In the genomic region with DNA sequence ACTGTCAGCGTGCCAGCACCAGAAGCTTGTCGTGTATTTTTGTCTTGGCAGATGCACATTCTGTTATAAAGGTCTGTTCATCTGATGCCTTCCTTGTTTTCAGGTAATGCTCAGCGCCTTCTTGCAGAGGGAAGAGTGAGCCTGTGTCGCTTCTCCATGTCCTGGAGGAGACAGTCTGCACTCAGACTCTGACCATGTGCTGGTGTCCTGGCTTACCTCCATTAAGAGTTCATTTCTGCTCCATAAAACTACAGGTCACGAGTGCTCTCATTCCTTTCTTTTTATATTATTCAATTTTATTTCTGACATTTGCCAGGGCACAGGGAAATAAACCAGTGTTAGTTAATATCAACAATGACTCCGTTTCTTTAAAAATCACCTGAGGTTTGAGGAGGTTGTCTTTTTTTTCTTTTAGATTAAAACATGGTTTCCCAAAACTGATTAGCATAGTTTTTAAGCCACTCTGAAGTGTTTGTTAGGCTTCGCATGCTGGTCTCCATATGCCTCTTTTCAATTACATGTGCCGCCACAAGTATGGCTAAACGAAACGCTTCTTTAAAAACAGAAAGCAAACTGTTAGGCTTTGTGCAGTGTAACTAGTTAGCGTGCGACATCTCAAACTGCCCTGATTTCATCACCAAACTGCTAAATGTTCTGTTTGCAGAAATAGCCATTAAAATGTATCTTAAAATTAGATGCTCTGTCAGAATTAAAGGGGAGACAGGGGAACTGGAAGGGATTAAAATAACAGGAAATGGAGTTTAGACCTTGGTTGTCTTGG, we compare ENCODE assay signal across 12 cellular contexts.
DNase-seq lines count a peak whose midpoint lies in the region; ATAC-seq and TF ChIP-seq lines count a peak whose summit lies in the region.
"Had no signal": no experiment of that assay in that cellular context is flagged by ENCODE, and none has a peak within 500 bp of the region (broad histone marks: within the 10 kb centered on the region; RNA-seq: fewer than 3 reads in every experiment).

No MANE protein-coding gene starts in this region.

- H3K27ac Mint-ChIP-seq in stimulated activated memory B cell treated with anti-CD40 and anti-IgM and Interleukin-4, amounts not matched to agents 10 μg/mL and 1 μg/mL and 100 μg/mL, for 72 hours: no peak overlapping the region
- H3K27ac Mint-ChIP-seq: type B pancreatic cell had no signal

- no peaks in the 10 kb centered on the region for H3K36me3 ChIP-seq in sigmoid colon

- intact Hi-C loops in sigmoid colon (cut with DNase I): loop anchor here (10.0 kb wide), 1 partner anchor 201 kb away; no protein-coding TSS in a partner anchor

- no peak for TF ChIP-seq CTCF in sigmoid colon (IDR thresholded peaks at IDR 0.05)

- no peaks in the 10 kb centered on the region for H3K9me3 ChIP-seq in sigmoid colon

- DNase-seq in DMS 273 (lab: John Stamatoyannopoulos, UW; ENCODE audit: unreplicated experiment) (peak; percentile 93), NCI-H446 (lab: John Stamatoyannopoulos, UW) (peak; percentile 11 to 78), fibroblast of peridontal ligament (ENCODE audit: extremely low read depth) (peak; percentile 48), sigmoid colon (peak; percentile 73), kidney tubule cell (ENCODE audit: low spot score) (no peak), DMS79 (lab: John Stamatoyannopoulos, UW) (no peak)
- DNase-seq: activated T-cell treated with anti-CD3 and anti-CD28 coated beads for 4 hours, NCI-H2227 treated with DMSO at 0.1 percent for 48 hours, RPMI8226 had no signal

- peak overlapping the region; percentile 73 to 82 (median 78) for H3K27ac ChIP-seq in sigmoid colon

- no peak for TF ChIP-seq POLR2A in sigmoid colon (IDR thresholded peaks at IDR 0.05)

- H3K4me1 ChIP-seq in sigmoid colon: peaks cover 0 to 59% (median 36%) of the 10 kb centered on the region in 4 donors

- H3K4me1 Mint-ChIP-seq in stimulated activated memory B cell treated with anti-CD40 and anti-IgM and Interleukin-4, amounts not matched to agents 10 μg/mL and 1 μg/mL and 100 μg/mL, for 72 hours: no peaks in the 10 kb centered on the region

- H3K36me3 Mint-ChIP-seq in stimulated activated memory B cell treated with anti-CD40 and anti-IgM and Interleukin-4, amounts not matched to agents 10 μg/mL and 1 μg/mL and 100 μg/mL, for 72 hours: no peaks in the 10 kb centered on the region
- H3K36me3 Mint-ChIP-seq: type B pancreatic cell had no signal

- H3K9me3 Mint-ChIP-seq in stimulated activated memory B cell treated with anti-CD40 and anti-IgM and Interleukin-4, amounts not matched to agents 10 μg/mL and 1 μg/mL and 100 μg/mL, for 72 hours: no peaks in the 10 kb centered on the region
- H3K9me3 Mint-ChIP-seq: type B pancreatic cell had no signal

- H3K27me3 ChIP-seq in sigmoid colon: no peaks in the 10 kb centered on the region

- no peaks in the 10 kb centered on the region for H3K27me3 Mint-ChIP-seq in stimulated activated memory B cell treated with anti-CD40 and anti-IgM and Interleukin-4, amounts not matched to agents 10 μg/mL and 1 μg/mL and 100 μg/mL, for 72 hours
- H3K27me3 Mint-ChIP-seq: type B pancreatic cell had no signal

- peak overlapping the region in 3 of 4 donors; percentile 20 to 37 (median 30) for H3K4me3 ChIP-seq in sigmoid colon

- no peak overlapping the region for H3K4me3 Mint-ChIP-seq in stimulated activated memory B cell treated with anti-CD40 and anti-IgM and Interleukin-4, amounts not matched to agents 10 μg/mL and 1 μg/mL and 100 μg/mL, for 72 hours
- H3K4me3 Mint-ChIP-seq: type B pancreatic cell had no signal

- TF ChIP-seq EP300 in sigmoid colon (IDR thresholded peaks at IDR 0.05): peak in 3 of 4 donors; percentile 70 to 85 (median 73)

- ATAC-seq in HG03565 (IDR thresholded peaks at IDR 0.05; ENCODE audit: unreplicated experiment): no peak
- no peak for ATAC-seq in stimulated activated memory B cell treated with anti-CD40 and anti-IgM and Interleukin-4, amounts not matched to agents 10 μg/mL and 1 μg/mL and 100 μg/mL, for 72 hours

- 77% methylated on average over 12 of the region's 12 CpGs for WGBS in sigmoid colon, 2 donors

Comparison
In these comparisons a context has a peak if more than half of its experiments do, and no peak if none do; other contexts are left out.
1. DNase-seq: peak in DMS 273 (single experiment), NCI-H446 (2 of 2), fibroblast of peridontal ligament (single experiment) and sigmoid colon (single experiment); none in kidney tubule cell (single experiment) and DMS79 (single experiment).